Comparison of ENCODE assay signal across 12 cellular contexts in genomic region chr18:63159590-63159989, GRCh38.
DNase-seq lines count a peak whose midpoint lies in the region; ATAC-seq and TF ChIP-seq lines count a peak whose summit lies in the region.
"Had no signal": no experiment of that assay in that cellular context is flagged by ENCODE, and none has a peak within 500 bp of the region (broad histone marks: within the 10 kb centered on the region; RNA-seq: fewer than 3 reads in every experiment).

No MANE protein-coding gene starts in this region.

- TF ChIP-seq EP300 in gastroesophageal sphincter (IDR thresholded peaks at IDR 0.05) = no peak

- WGBS in gastroesophageal sphincter (ENCODE audit: low coverage in 1 of 2), 2 donors = 76 to 84% methylated on average over 9 of the region's 9 CpGs

- H3K4me2 ChIP-seq in Karpas-422 (ENCODE audit: low read depth, low read length, poor library complexity, severe bottlenecking) = peak overlapping the region; percentile 64

- TF ChIP-seq POLR2A in gastroesophageal sphincter (IDR thresholded peaks at IDR 0.05) = no peak

- peaks cover 75% of the 10 kb centered on the region for H3K79me2 ChIP-seq in Karpas-422 (ENCODE audit: low read length)

- TF ChIP-seq CTCF in gastroesophageal sphincter (IDR thresholded peaks at IDR 0.05) = no peak

- peak; percentile 65 for DNase-seq in activated CD4-positive, CD25-positive, alpha-beta regulatory T cell treated with anti-CD3 and anti-CD28 coated beads, Interleukin-2, amount 50 U/mL, for 72 hours
- DNase-seq in Karpas-422 = no peak
- DNase-seq in activated naive CD4-positive, alpha-beta T cell treated with anti-CD3 and anti-CD28 coated beads, Interleukin-2, amount 50 U/mL, for 72 hours (ENCODE audit: low spot score in 2 of 2) = peak in 1 of 2 donors; percentile 42
- peak; percentile 33 for DNase-seq in stimulated activated CD4-positive, alpha-beta T cell treated with anti-CD3 and anti-CD28 coated beads, Interleukin-4, amount 100 ng/mL, for 1 hour
- DNase-seq: NCI-H524, SHP77, testis had no signal

- peaks cover 0 to 14% of the 10 kb centered on the region in 2 donors for H3K9me3 Mint-ChIP-seq in activated naive CD4-positive, alpha-beta T cell treated with anti-CD3 and anti-CD28 coated beads, Interleukin-2, amount 50 U/mL, for 72 hours

- H2AFZ ChIP-seq in Karpas-422 (ENCODE audit: low read length) = no peak overlapping the region

- H3K4me1 ChIP-seq in Karpas-422 (ENCODE audit: low read length) (peaks cover 100% of the 10 kb centered on the region), gastroesophageal sphincter (peaks cover 0 to 85% (median 14%) of the 10 kb centered on the region in 3 donors)

- peak overlapping the region; percentile 65 for H3K9ac ChIP-seq in Karpas-422 (ENCODE audit: low read length)

- no peak for ATAC-seq in activated CD4-positive, CD25-positive, alpha-beta regulatory T cell treated with anti-CD3 and anti-CD28 coated beads, Interleukin-2, amount 50 U/mL, for 24 hours
- no peak for ATAC-seq in activated naive CD4-positive, alpha-beta T cell treated with anti-CD3 and anti-CD28 coated beads, Interleukin-2, amount 50 U/mL, for 72 hours
- ATAC-seq in GM21786 (IDR thresholded peaks at IDR 0.05; ENCODE audit: unreplicated experiment) = no peak
- no peak for ATAC-seq in gastroesophageal sphincter
- ATAC-seq in HG02981 (IDR thresholded peaks at IDR 0.05; ENCODE audit: unreplicated experiment) = no peak

- H3K27ac ChIP-seq in Karpas-422 (ENCODE audit: low read length) = peak overlapping the region; percentile 91
- no peak overlapping the region for H3K27ac ChIP-seq in gastroesophageal sphincter

- H3K4me3 ChIP-seq in Karpas-422 (ENCODE audit: low read length) (peak overlapping the region; percentile 33; the same call in 1 of the 2 replicates), gastroesophageal sphincter (no peak overlapping the region)
- H3K4me3 ChIP-seq: testis had no signal

- H3K36me3 ChIP-seq in Karpas-422 (ENCODE audit: insufficient read depth, low read length) = no peaks in the 10 kb centered on the region
- no peaks in the 10 kb centered on the region for H3K36me3 ChIP-seq in gastroesophageal sphincter

- no peaks in the 10 kb centered on the region for H3K27me3 ChIP-seq in Karpas-422 (ENCODE audit: low read length)
- no peaks in the 10 kb centered on the region for H3K27me3 ChIP-seq in gastroesophageal sphincter
- H3K27me3 ChIP-seq: testis had no signal

- H3K9me3 ChIP-seq in Karpas-422 (ENCODE audit: low read length) = no peaks in the 10 kb centered on the region
- H3K9me3 ChIP-seq in gastroesophageal sphincter = no peaks in the 10 kb centered on the region
- H3K9me3 ChIP-seq: testis had no signal

- peaks cover 13 to 20% of the 10 kb centered on the region in 2 donors for H3K36me3 Mint-ChIP-seq in activated naive CD4-positive, alpha-beta T cell treated with anti-CD3 and anti-CD28 coated beads, Interleukin-2, amount 50 U/mL, for 72 hours
- H3K36me3 Mint-ChIP-seq: brain had no signal

- H3K9me2 ChIP-seq in Karpas-422 (replicated peaks; ENCODE audit: insufficient read depth, low read length) = no peaks in the 10 kb centered on the region

- peaks cover 4% of the 10 kb centered on the region; the same call in 1 of the 2 replicates for H4K20me1 ChIP-seq in Karpas-422 (ENCODE audit: insufficient read depth, low read depth, low read length)

- H3K27ac Mint-ChIP-seq in activated naive CD4-positive, alpha-beta T cell treated with anti-CD3 and anti-CD28 coated beads, Interleukin-2, amount 50 U/mL, for 72 hours = peak overlapping the region; percentile 98 to 100
